In genomic region chr2:65420712-65421431, GRCh38 we compare ENCODE assay signal across 1 cellular context.
TF ChIP-seq lines count a peak whose summit lies in the region.

No MANE protein-coding gene starts in this region.

TF ChIP-seq in K562, 482 proteins besides CTCF, POLR2A, EP300 and RAD21 (continued from another document and continues in another):
- TF ChIP-seq CBX8 (IDR thresholded peaks at IDR 0.05; ENCODE audit: borderline replicate concordance, extremely low read depth, low read depth, low read length, poor library complexity, severe bottlenecking) (no peak), TAF9B (IDR thresholded peaks at IDR 0.05; ENCODE audit: partially characterized antibody) (no peak), ZNF644 (tag; IDR thresholded peaks at IDR 0.05; ENCODE audit: low read depth) (no peak), ZBTB26 (CRISPR knock-in tag; IDR thresholded peaks at IDR 0.05) (no peak), STAG1 (CRISPR knock-in tag; IDR thresholded peaks at IDR 0.05; ENCODE audit: borderline replicate concordance) (no peak), CREB1 (IDR thresholded peaks at IDR 0.05) (no peak), CREB1 (CRISPR knock-in tag; IDR thresholded peaks at IDR 0.05) (no peak), ZNF431 (CRISPR knock-in tag; IDR thresholded peaks at IDR 0.05) (no peak), FOXJ3 (CRISPR knock-in tag; IDR thresholded peaks at IDR 0.05) (no peak), NFIC (IDR thresholded peaks at IDR 0.05) (no peak), GATAD2B (IDR thresholded peaks at IDR 0.05; ENCODE audit: borderline replicate concordance) (no peak), STAT5A (IDR thresholded peaks at IDR 0.05; ENCODE audit: borderline replicate concordance, low read length) (no peak), ETV1 (tag; conservative IDR thresholded peaks at IDR 0.05; ENCODE audit: low read depth) (peak; percentile 79), SMAD3 (CRISPR knock-in tag; conservative IDR thresholded peaks at IDR 0.05) (no peak), TCF15 (CRISPR knock-in tag; IDR thresholded peaks at IDR 0.05) (no peak), MEF2D (tag; conservative IDR thresholded peaks at IDR 0.05; ENCODE audit: low read depth) (no peak), CBX3 (IDR thresholded peaks at IDR 0.05; ENCODE audit: borderline replicate concordance in 1 of 2, low read length in 2 of 2) (no peak), XRCC5 (IDR thresholded peaks at IDR 0.05; ENCODE audit: low read depth, low read length) (no peak), SMARCA4 (IDR thresholded peaks at IDR 0.05) (peak; percentile 60), PYGO2 (tag; IDR thresholded peaks at IDR 0.05) (no peak), TEAD4 (IDR thresholded peaks at IDR 0.05; ENCODE audit: low read length) (peak; percentile 74), TEAD4 (CRISPR knock-in tag; IDR thresholded peaks at IDR 0.05; ENCODE audit: borderline replicate concordance) (no peak), ZNF133 (CRISPR knock-in tag; IDR thresholded peaks at IDR 0.05) (no peak), IRF2 (CRISPR knock-in tag; IDR thresholded peaks at IDR 0.05) (no peak), EWSR1 (IDR thresholded peaks at IDR 0.05; ENCODE audit: borderline replicate concordance, low read depth, partially characterized antibody) (no peak), SRF (CRISPR knock-in tag; IDR thresholded peaks at IDR 0.05) (peak in 1 of 2 experiments; percentile 96; a peak in 1 of 4 replicates), MAX (CRISPR knock-in tag; IDR thresholded peaks at IDR 0.05) (no peak), ZNF77 (CRISPR knock-in tag; IDR thresholded peaks at IDR 0.05) (no peak), MAFK (IDR thresholded peaks at IDR 0.05; ENCODE audit: low read length) (no peak), MAFG (tag; conservative IDR thresholded peaks at IDR 0.05) (no peak), ZNF217 (CRISPR knock-in tag; IDR thresholded peaks at IDR 0.05) (no peak), ZNF274 (IDR thresholded peaks at IDR 0.05; ENCODE audit: borderline replicate concordance, low read depth, low read length) (no peak), ETV5 (CRISPR knock-in tag; IDR thresholded peaks at IDR 0.05; ENCODE audit: low read depth) (no peak; the same call in 1 of the 2 replicates), CTBP1 (IDR thresholded peaks at IDR 0.05; ENCODE audit: borderline replicate concordance) (peak; percentile 56; the same call in 1 of the 2 replicates), NR2C1 (IDR thresholded peaks at IDR 0.05) (peak; percentile 95), NR2C1 (tag; IDR thresholded peaks at IDR 0.05) (peak; percentile 95), KDM2B (CRISPR knock-in tag; IDR thresholded peaks at IDR 0.05) (no peak), TBL1XR1 (IDR thresholded peaks at IDR 0.05; ENCODE audit: low read length in 2 of 2) (peak in 1 of 2 experiments; percentile 56; a peak in 2 of 4 replicates), FOXA3 (CRISPR knock-in tag; conservative IDR thresholded peaks at IDR 0.05 in 1 of 2, IDR thresholded peaks at IDR 0.05 in 1 of 2) (0 out of 4 replicates have a peak, but pooled peaks of 1 of the 2 experiments have one; percentile 12), MEIS2 (IDR thresholded peaks at IDR 0.05; ENCODE audit: partially characterized antibody) (peak; percentile 54), U2AF2 (optimal IDR thresholded peaks at IDR 0.05; ENCODE audit: low read depth, low read length) (no peak), SNRNP70 (optimal IDR thresholded peaks at IDR 0.05; ENCODE audit: low read depth, low read length) (no peak), MGA (IDR thresholded peaks at IDR 0.05) (peak; percentile 35; the same call in 1 of the 2 replicates), ZNF507 (tag; conservative IDR thresholded peaks at IDR 0.05) (no peak), CEBPG (CRISPR knock-in tag; IDR thresholded peaks at IDR 0.05) (peak; percentile 57; the same call in 1 of the 2 replicates), CEBPG (tag; conservative IDR thresholded peaks at IDR 0.05 in 1 of 2, IDR thresholded peaks at IDR 0.05 in 1 of 2) (no peak; a peak in 2 of 4 replicates), MCM5 (IDR thresholded peaks at IDR 0.05; ENCODE audit: low read depth) (no peak), CEBPB (tag; IDR thresholded peaks at IDR 0.05) (no peak), ADNP (tag; IDR thresholded peaks at IDR 0.05) (no peak), RHOXF2B (CRISPR knock-in tag; conservative IDR thresholded peaks at IDR 0.05) (no peak), ZNF668 (CRISPR knock-in tag; IDR thresholded peaks at IDR 0.05) (no peak), RFX5 (IDR thresholded peaks at IDR 0.05; ENCODE audit: low read depth, low read length) (no peak), HNRNPH1 (optimal IDR thresholded peaks at IDR 0.05; ENCODE audit: low read depth, low read length) (no peak), CBFA2T3 (IDR thresholded peaks at IDR 0.05) (peak; percentile 65), MBD2 (IDR thresholded peaks at IDR 0.05; ENCODE audit: borderline replicate concordance, low read depth) (no peak), MECOM (CRISPR knock-in tag; IDR thresholded peaks at IDR 0.05) (no peak), POLR2AphosphoS2 (IDR thresholded peaks at IDR 0.05; ENCODE audit: low read length) (no peak), BRF2 (IDR thresholded peaks at IDR 0.05; ENCODE audit: borderline replicate concordance, insufficient read depth, insufficient read length) (no peak), SRSF9 (IDR thresholded peaks at IDR 0.05; ENCODE audit: borderline replicate concordance, low read depth, low read length) (no peak), PTBP1 (IDR thresholded peaks at IDR 0.05; ENCODE audit: low read depth, low read length) (no peak)
- TF ChIP-seq, protein P1, sequence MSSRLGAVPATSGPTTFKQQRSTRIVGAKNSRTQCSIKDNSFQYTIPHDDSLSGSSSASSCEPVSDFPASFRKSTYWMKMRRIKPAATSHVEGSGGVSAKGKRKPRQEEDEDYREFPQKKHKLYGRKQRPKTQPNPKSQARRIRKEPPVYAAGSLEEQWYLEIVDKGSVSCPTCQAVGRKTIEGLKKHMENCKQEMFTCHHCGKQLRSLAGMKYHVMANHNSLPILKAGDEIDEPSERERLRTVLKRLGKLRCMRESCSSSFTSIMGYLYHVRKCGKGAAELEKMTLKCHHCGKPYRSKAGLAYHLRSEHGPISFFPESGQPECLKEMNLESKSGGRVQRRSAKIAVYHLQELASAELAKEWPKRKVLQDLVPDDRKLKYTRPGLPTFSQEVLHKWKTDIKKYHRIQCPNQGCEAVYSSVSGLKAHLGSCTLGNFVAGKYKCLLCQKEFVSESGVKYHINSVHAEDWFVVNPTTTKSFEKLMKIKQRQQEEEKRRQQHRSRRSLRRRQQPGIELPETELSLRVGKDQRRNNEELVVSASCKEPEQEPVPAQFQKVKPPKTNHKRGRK (tag; IDR thresholded peaks at IDR 0.05): no peak
- TF ChIP-seq, protein P2, sequence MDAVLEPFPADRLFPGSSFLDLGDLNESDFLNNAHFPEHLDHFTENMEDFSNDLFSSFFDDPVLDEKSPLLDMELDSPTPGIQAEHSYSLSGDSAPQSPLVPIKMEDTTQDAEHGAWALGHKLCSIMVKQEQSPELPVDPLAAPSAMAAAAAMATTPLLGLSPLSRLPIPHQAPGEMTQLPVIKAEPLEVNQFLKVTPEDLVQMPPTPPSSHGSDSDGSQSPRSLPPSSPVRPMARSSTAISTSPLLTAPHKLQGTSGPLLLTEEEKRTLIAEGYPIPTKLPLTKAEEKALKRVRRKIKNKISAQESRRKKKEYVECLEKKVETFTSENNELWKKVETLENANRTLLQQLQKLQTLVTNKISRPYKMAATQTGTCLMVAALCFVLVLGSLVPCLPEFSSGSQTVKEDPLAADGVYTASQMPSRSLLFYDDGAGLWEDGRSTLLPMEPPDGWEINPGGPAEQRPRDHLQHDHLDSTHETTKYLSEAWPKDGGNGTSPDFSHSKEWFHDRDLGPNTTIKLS (IDR thresholded peaks at IDR 0.05; ENCODE audit: borderline replicate concordance, low read depth): no peak
